8 cellular contexts compared by ENCODE assay signal in the genomic region with DNA sequence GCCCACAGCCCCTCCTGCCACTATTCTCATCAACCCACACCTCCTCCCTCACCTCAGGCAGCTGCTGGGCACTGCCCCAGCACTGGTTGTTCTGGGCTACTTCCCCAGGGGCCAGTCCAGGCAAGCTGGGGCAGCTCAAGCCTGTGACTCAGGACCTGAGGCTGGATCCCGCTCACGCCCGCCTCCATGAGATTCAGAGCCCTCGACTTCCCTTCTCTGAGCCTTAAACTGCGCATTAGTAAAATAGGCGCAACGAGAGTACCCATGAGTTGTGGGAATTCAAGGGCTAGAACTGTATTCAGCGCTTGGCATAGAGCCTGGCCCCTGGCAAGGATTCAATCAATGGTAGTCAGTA. TPM values are rescaled to one million over a fixed set of nuclear protein-coding genes. Genes with fewer than 3 reads are reported as not detected.
DNase-seq lines count a peak whose midpoint lies in the region; ATAC-seq and TF ChIP-seq lines count a peak whose summit lies in the region.

No MANE protein-coding gene starts in this region.

- no peaks in the 10 kb centered on the region for H3K9me3 ChIP-seq in smooth muscle cell (replicated peaks; ENCODE audit: low read depth)

- H3K9me3 Mint-ChIP-seq in stimulated activated naive CD8-positive, alpha-beta T cell treated with anti-CD3 and anti-CD28 coated beads, Interleukin-15, Interleukin-2, amounts not matched to agents 100 ng/mL and 50 ng/mL, for 24 hours, result no peaks in the 10 kb centered on the region

- H2AFZ ChIP-seq in smooth muscle cell (ENCODE audit: low read depth), result peak overlapping the region; percentile 93

- no peak for TF ChIP-seq CTCF in smooth muscle cell (IDR thresholded peaks at IDR 0.05; ENCODE audit: borderline replicate concordance, insufficient read depth, poor library complexity, severe bottlenecking)
- TF ChIP-seq CTCF in GM13977 (IDR thresholded peaks at IDR 0.05; ENCODE audit: extremely low read depth, insufficient read depth, missing control alignments), result no peak

- peaks cover 14% of the 10 kb centered on the region for H3F3A ChIP-seq in smooth muscle cell (ENCODE audit: low read depth)

- H3K4me1 ChIP-seq in smooth muscle cell (ENCODE audit: low read depth), result peaks cover 37% of the 10 kb centered on the region

- peak overlapping the region; percentile 91 for H3K4me3 Mint-ChIP-seq in stimulated activated naive CD8-positive, alpha-beta T cell treated with anti-CD3 and anti-CD28 coated beads, Interleukin-15, Interleukin-2, amounts not matched to agents 100 ng/mL and 50 ng/mL, for 24 hours

- H4K20me1 ChIP-seq in smooth muscle cell (ENCODE audit: low read depth), result no peaks in the 10 kb centered on the region

- no peaks in the 10 kb centered on the region for H3K27me3 Mint-ChIP-seq in stimulated activated naive CD8-positive, alpha-beta T cell treated with anti-CD3 and anti-CD28 coated beads, Interleukin-15, Interleukin-2, amounts not matched to agents 100 ng/mL and 50 ng/mL, for 24 hours

- no peak for DNase-seq in stimulated activated naive CD8-positive, alpha-beta T cell treated with anti-CD3 and anti-CD28 coated beads, Interleukin-15, Interleukin-2, amounts not matched to agents 100 U/mL and 50 U/mL, for 24 hours
- DNase-seq in NCI-H2196 treated with DMSO at 0.1 percent for 48 hours (lab: John Stamatoyannopoulos, UW; ENCODE audit: unreplicated experiment) (peak; percentile 76), astrocyte of the hippocampus (ENCODE audit: low read depth, low spot score) (peak; percentile 91), iris pigment epithelial cell (ENCODE audit: low read depth) (peak; percentile 82), smooth muscle cell (lab: John Stamatoyannopoulos, UW; ENCODE audit: unreplicated experiment) (no peak), GM13977 (ENCODE audit: low spot score) (no peak), NAMALWA (ENCODE audit: low spot score) (no peak)

- H3K27me3 ChIP-seq in smooth muscle cell (ENCODE audit: low read depth), result no peaks in the 10 kb centered on the region

- 6% methylated on average over 8 of the region's 8 CpGs for WGBS in smooth muscle cell (ENCODE audit: low lambda C conversion rate)

- peak overlapping the region; percentile 17 for H3K27ac Mint-ChIP-seq in stimulated activated naive CD8-positive, alpha-beta T cell treated with anti-CD3 and anti-CD28 coated beads, Interleukin-15, Interleukin-2, amounts not matched to agents 100 ng/mL and 50 ng/mL, for 24 hours

- H3K4me1 Mint-ChIP-seq in stimulated activated naive CD8-positive, alpha-beta T cell treated with anti-CD3 and anti-CD28 coated beads, Interleukin-15, Interleukin-2, amounts not matched to agents 100 ng/mL and 50 ng/mL, for 24 hours (ENCODE audit: low read depth), result peaks cover 77% of the 10 kb centered on the region

- no peaks in the 10 kb centered on the region for H3K36me3 ChIP-seq in smooth muscle cell (ENCODE audit: low read depth)

- H3K36me3 Mint-ChIP-seq in stimulated activated naive CD8-positive, alpha-beta T cell treated with anti-CD3 and anti-CD28 coated beads, Interleukin-15, Interleukin-2, amounts not matched to agents 100 ng/mL and 50 ng/mL, for 24 hours (ENCODE audit: low read depth), result peaks cover 26% of the 10 kb centered on the region

- peak overlapping the region; percentile 84 for H3K4me2 ChIP-seq in smooth muscle cell

- H3K9ac ChIP-seq in smooth muscle cell (ENCODE audit: low read depth), result peak overlapping the region; percentile 84

- H3K27ac ChIP-seq in smooth muscle cell (ENCODE audit: low read depth), result peak overlapping the region; percentile 97

- peaks cover 11% of the 10 kb centered on the region for H3K79me2 ChIP-seq in smooth muscle cell (ENCODE audit: low read depth)

- in situ Hi-C loops in GM13977 (cut with MboI; ENCODE audit: low pct_unique_long_range_greater_than_20kb, low sequenced_read_pairs, unreplicated experiment), result no loop called here

- peak overlapping the region; percentile 49 for H3K4me3 ChIP-seq in smooth muscle cell

- no peak for ATAC-seq in stimulated activated naive CD8-positive, alpha-beta T cell treated with anti-CD3 and anti-CD28 coated beads, Interleukin-15, Interleukin-2, amounts not matched to agents 100 U/mL and 50 U/mL, for 24 hours

RNA-seq across cellular contexts. Expression of a gene that starts 0.8 kb away (rescaled TPM):
- 43.8 and 58.6 TPM in 2 replicates for total RNA-seq in smooth muscle cell
- 252 and 270 TPM in 2 replicates for polyA plus RNA-seq in smooth muscle cell

Comparison
In these comparisons a context has a peak if more than half of its experiments do, and no peak if none do; other contexts are left out.
1. DNase-seq: peak in NCI-H2196 treated with DMSO at 0.1 percent for 48 hours (single experiment), astrocyte of the hippocampus (single experiment) and iris pigment epithelial cell (single experiment); none in stimulated activated naive CD8-positive, alpha-beta T cell treated with anti-CD3 and anti-CD28 coated beads, Interleukin-15, Interleukin-2, amounts not matched to agents 100 U/mL and 50 U/mL, for 24 hours (single experiment), smooth muscle cell (single experiment), GM13977 (single experiment) and NAMALWA (single experiment).